ENCODE assay signal across 8 cellular contexts in genomic region chr16:3112058-3112880, GRCh38. TPM values are rescaled to one million over a fixed set of nuclear protein-coding genes. Genes with fewer than 3 reads are reported as not detected.
DNase-seq lines count a peak whose midpoint lies in the region; ATAC-seq and TF ChIP-seq lines count a peak whose summit lies in the region.

TSS of gene ZNF205 (plus strand) at chr16:3112586. CDS start at chr16:3113431, 845 bp downstream.

- no peaks in the 10 kb centered on the region for H3K9me3 ChIP-seq in adrenal gland (replicated peaks in 1 of 3)
- no peaks in the 10 kb centered on the region for H3K9me3 ChIP-seq in heart left ventricle

- H3K4me1 ChIP-seq in adrenal gland (replicated peaks in 1 of 2) (peaks cover 28 to 36% of the 10 kb centered on the region in 2 donors), heart left ventricle (peaks cover 0 to 37% (median 26%) of the 10 kb centered on the region in 12 donors)

- H3K27me3 ChIP-seq in adrenal gland = no peaks in the 10 kb centered on the region
- peaks cover 0 to 3% (median 0%) of the 10 kb centered on the region in 9 donors for H3K27me3 ChIP-seq in heart left ventricle

- H3K36me3 ChIP-seq in adrenal gland (replicated peaks in 1 of 2) (peaks cover 0 to 15% of the 10 kb centered on the region in 2 donors), heart left ventricle (peaks cover 0 to 28% (median 22%) of the 10 kb centered on the region in 9 donors)

- 10 to 18% (median 14%) methylated on average over 10 to 23 of the region's 23 CpGs for WGBS in adrenal gland, 4 donors
- 7 to 14% (median 10%) methylated on average over 16 to 23 of the region's 23 CpGs for WGBS in heart left ventricle, 4 donors

- H3K27ac ChIP-seq in adrenal gland = peak within 1 kb of the TSS in 3 of 5 donors; percentile 64 to 78 (median 71)
- peak within 1 kb of the TSS; percentile 12 to 89 (median 76) for H3K27ac ChIP-seq in heart left ventricle

- intact Hi-C loops in adrenal gland (cut with DNase I) = no loop called here
- intact Hi-C loops in heart left ventricle (cut with DNase I) = loop anchor here in 1 of 10 donors (5.0 kb wide), 1 partner anchor 55 kb away; no protein-coding TSS in a partner anchor

- in situ Hi-C loops in KBM-7 (cut with MboI; ENCODE audit: low pct_unique_long_range_greater_than_20kb, low sequenced_read_pairs) = no loop called here

- TF ChIP-seq POLR2A in adrenal gland (IDR thresholded peaks at IDR 0.05) (no peak), heart left ventricle (IDR thresholded peaks at IDR 0.05) (peak in 1 of 2 donors; percentile 16)

- H3K4me3 ChIP-seq in adrenal gland (peak within 1 kb of the TSS; percentile 17 to 94 (median 78)), heart left ventricle (peak within 1 kb of the TSS; percentile 40 to 97 (median 85))

- ATAC-seq in heart left ventricle (peak; percentile 81 to 97 (median 94)), GM21786 (IDR thresholded peaks at IDR 0.05; ENCODE audit: unreplicated experiment) (no peak)

- TF ChIP-seq CTCF in adrenal gland (IDR thresholded peaks at IDR 0.05) (no peak), heart left ventricle (IDR thresholded peaks at IDR 0.05) (no peak)

- DNase-seq in DMS153 (lab: John Stamatoyannopoulos, UW) (peak; percentile 72), NCI-H146 (lab: John Stamatoyannopoulos, UW) (peak; percentile 93), adrenal gland (peak; percentile 76 to 86 (median 78)), heart left ventricle (peak; percentile 84 to 87 (median 85)), pons (ENCODE audit: low spot score) (peak; percentile 68), KBM-7 (no peak)
- DNase-seq in activated CD8-positive, alpha-beta memory T cell treated with anti-CD3 and anti-CD28 coated beads, Interleukin-2, amount 50 U/mL, for 4 hours = no peak

RNA-seq across cellular contexts. Expression of gene ZNF205, which starts in this region (rescaled TPM):
- total RNA-seq in adrenal gland (10 to 100 TPM; 10.1 to 25.5 (median 15.2) TPM), heart left ventricle (10 to 100 TPM in 2 of 9 donors, 1 to 10 TPM in 7; 7.4 to 19.8 (median 8.1) TPM)
- polyA plus RNA-seq in adrenal gland (10 to 100 TPM in 2 of 3 donors, 1 to 10 TPM in 1; 3.8 to 86.1 (median 33.9) TPM), heart left ventricle (10 to 100 TPM; 13.9 to 17.0 TPM)

Comparison
In these comparisons a context has a peak if more than half of its experiments do, and no peak if none do; other contexts are left out.
1. DNase-seq: peak in DMS153 (single experiment), NCI-H146 (single experiment), adrenal gland (7 of 7), heart left ventricle (5 of 5) and pons (single experiment); none in KBM-7 (single experiment) and activated CD8-positive, alpha-beta memory T cell treated with anti-CD3 and anti-CD28 coated beads, Interleukin-2, amount 50 U/mL, for 4 hours (single experiment).